ENCODE assay signal across 35 cellular contexts in the genomic region with DNA sequence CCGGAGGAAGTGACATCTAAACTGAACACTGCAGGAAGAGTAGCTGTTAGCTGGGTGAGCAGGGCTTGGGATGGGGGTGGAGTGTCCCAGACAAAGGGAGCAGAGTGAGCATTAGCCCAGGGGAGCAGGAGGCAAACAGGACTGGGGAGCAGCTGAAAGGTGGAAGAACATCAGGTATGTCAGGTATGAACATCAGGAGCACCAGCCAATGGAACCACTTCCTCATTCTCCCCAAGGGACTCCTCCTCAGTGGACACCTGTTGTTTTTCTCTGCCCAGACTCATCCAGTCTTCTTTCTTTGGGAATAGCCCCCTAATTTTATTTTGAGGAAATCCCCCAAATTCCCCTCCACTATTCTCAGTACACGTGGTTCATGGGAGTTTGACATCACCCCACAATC.
"Had no signal": no experiment of that assay in that cellular context is flagged by ENCODE, and none has a peak within 500 bp of the region (broad histone marks: within the 10 kb centered on the region; RNA-seq: fewer than 3 reads in every experiment).

No MANE protein-coding gene starts in this region.

- H3K4me1 ChIP-seq: body of pancreas, breast epithelium had no signal

- H3K4me3 ChIP-seq: adrenal gland, body of pancreas, breast epithelium had no signal

- DNase-seq: activated B cell treated with CpG ODN at 0.5 μM for 24 hours; activated CD4-positive, alpha-beta memory T cell treated with anti-CD3 and anti-CD28 coated beads for 36 hours; activated CD4-positive, alpha-beta T cell treated with anti-CD3 and anti-CD28 coated beads for 4 hours; activated CD4-positive, alpha-beta T cell treated with anti-CD3 and anti-CD28 coated beads, Interleukin-2, amount 10 ng/mL, durations not matched to agents 24 days and 14 days; activated CD4-positive, alpha-beta T cell treated with anti-CD3 and anti-CD28 coated beads, Interleukin-2, amount 50 U/mL, for 1 hour; activated CD4-positive, alpha-beta T cell treated with anti-CD3 and anti-CD28 coated beads, Interleukin-2, amount 50 U/mL, for 4 hours; activated CD4-positive, CD25-positive, alpha-beta regulatory T cell treated with anti-CD3 and anti-CD28 coated beads, Interleukin-2, amount 50 U/mL, for 72 hours; activated CD8-positive, alpha-beta memory T cell treated with anti-CD3 and anti-CD28 coated beads, Interleukin-2, amount 50 U/mL, for 4 hours; activated CD8-positive, alpha-beta T cell treated with anti-CD3 and anti-CD28 coated beads for 36 hours; activated effector memory CD4-positive, alpha-beta T cell treated with anti-CD3 and anti-CD28 coated beads, Interleukin-2, amount 50 U/mL, for 16 hours; activated gamma-delta T cell treated with Interleukin-2 at 50 U/mL for 16 hours; activated naive CD4-positive, alpha-beta T cell; activated naive CD4-positive, alpha-beta T cell treated with anti-CD3 and anti-CD28 coated beads for 36 hours; activated naive CD4-positive, alpha-beta T cell treated with anti-CD3 and anti-CD28 coated beads, Interleukin-2, amount 50 U/mL, for 16 hours; activated naive CD8-positive, alpha-beta T cell treated with anti-CD3 and anti-CD28 coated beads, Interleukin-2, amount 10 ng/mL, durations not matched to agents 7 days and 5 days; activated T-cell treated with anti-CD3 and anti-CD28 coated beads for 4 hours; activated T-cell treated with anti-CD3 and anti-CD28 coated beads, Interleukin-2, amount 50 U/mL, for 1 hour; activated T-cell treated with anti-CD3 and anti-CD28 coated beads, Interleukin-2, amount 50 U/mL, for 4 hours; activated T-cell treated with anti-CD3 and anti-CD28 coated beads, Interleukin-2, amount 50 U/mL, for 72 hours; adrenal gland; amniotic stem cell; aorta; body of pancreas; brain microvascular endothelial cell; caudate nucleus; cerebellar nuclear complex; T-helper 1 cell; T-helper 2 cell; T-helper 9 cell had no signal

- H3K9me3 ChIP-seq: adrenal gland, body of pancreas, breast epithelium had no signal

- H3K27me3 ChIP-seq: adrenal gland, body of pancreas, brain microvascular endothelial cell, breast epithelium had no signal

- ATAC-seq: activated CD8-positive, alpha-beta T cell treated with anti-CD3 and anti-CD28 coated beads for 36 hours; activated naive CD4-positive, alpha-beta T cell treated with anti-CD3 and anti-CD28 coated beads, Interleukin-2, amount 50 U/mL, for 72 hours; activated T-cell treated with anti-CD3 and anti-CD28 coated beads, Interleukin-2, amount 50 U/mL, for 4 hours; activated T-cell treated with anti-CD3 and anti-CD28 coated beads, Interleukin-2, amount 50 U/mL, for 72 hours; activated T-helper 17 cell treated with anti-CD3 and anti-CD28 coated beads, Interleukin-2, amount 50 U/mL, for 72 hours; body of pancreas had no signal

- H3K27ac ChIP-seq: adrenal gland, body of pancreas, brain microvascular endothelial cell, breast epithelium, VCaP had no signal

- H3K36me3 ChIP-seq: adrenal gland, brain microvascular endothelial cell, breast epithelium had no signal

- FAIRE-seq: astrocyte, TTC549 had no signal
